28 cellular contexts compared by ENCODE assay signal in genomic region chr10:101559596-101560292, GRCh38. TPM values are rescaled to one million over a fixed set of nuclear protein-coding genes. Genes with fewer than 3 reads are reported as not detected.
DNase-seq lines count a peak whose midpoint lies in the region; ATAC-seq and TF ChIP-seq lines count a peak whose summit lies in the region.
"Had no signal": no experiment of that assay in that cellular context is flagged by ENCODE, and none has a peak within 500 bp of the region (broad histone marks: within the 10 kb centered on the region; RNA-seq: fewer than 3 reads in every experiment).

No MANE protein-coding gene starts in this region.

- no peaks in the 10 kb centered on the region for H3K9me3 ChIP-seq in CD4-positive, alpha-beta memory T cell (ENCODE audit: control insufficient read depth in 1 of 2, low read length in 2 of 2)
- H3K9me3 ChIP-seq: ascending aorta, BE2C, gastrocnemius medialis, HAP-1, neutrophil, psoas muscle, thyroid gland had no signal

- no peak for TF ChIP-seq CTCF in activated CD8-positive, alpha-beta T cell treated with anti-CD3 and anti-CD28 coated beads for 36 hours (IDR thresholded peaks at IDR 0.05)
- TF ChIP-seq CTCF in osteocyte (IDR thresholded peaks at IDR 0.05), result no peak

- H3K27me3 Mint-ChIP-seq in activated CD8-positive, alpha-beta T cell treated with anti-CD3 and anti-CD28 coated beads, Interleukin-2, amount 10 ng/mL, durations not matched to agents 7 days and 5 days (ENCODE audit: low read depth), result peaks cover 2% of the 10 kb centered on the region
- H3K27me3 Mint-ChIP-seq in activated CD8-positive, alpha-beta T cell treated with anti-CD3 and anti-CD28 coated beads for 36 hours, result peaks cover 14% of the 10 kb centered on the region
- H3K27me3 Mint-ChIP-seq in CD4-positive, alpha-beta memory T cell, result peaks cover 7 to 18% of the 10 kb centered on the region in 2 donors
- no peaks in the 10 kb centered on the region for H3K27me3 Mint-ChIP-seq in osteocyte (ENCODE audit: unreplicated experiment)
- H3K27me3 Mint-ChIP-seq: activated naive CD8-positive, alpha-beta T cell had no signal

- CTCF ChIA-PET in activated CD8-positive, alpha-beta T cell treated with anti-CD3 and anti-CD28 coated beads, Interleukin-2, amount 10 ng/mL, durations not matched to agents 7 days and 5 days (lab: Charles Lee), result interaction anchor here (1.0 kb wide), 1 partner anchor 10 kb away, joined by 7 read pairs; no protein-coding TSS in a partner anchor
- CTCF ChIA-PET in activated CD8-positive, alpha-beta T cell treated with anti-CD3 and anti-CD28 coated beads for 36 hours (lab: Charles Lee), result interaction anchor here (1.2 to 3.9 kb wide), 4 partner anchors 10 to 286 kb away, joined by 3 to 13 read pairs (median 4); no protein-coding TSS in a partner anchor
- CTCF ChIA-PET in CD4-positive, alpha-beta memory T cell (lab: Charles Lee; ENCODE audit: partially characterized antibody), result no interaction called here

- DNase-seq in activated CD8-positive, alpha-beta T cell treated with anti-CD3 and anti-CD28 coated beads, Interleukin-2, amount 10 ng/mL, durations not matched to agents 7 days and 5 days, result no peak
- DNase-seq in activated CD8-positive, alpha-beta T cell treated with anti-CD3 and anti-CD28 coated beads for 36 hours, result no peak
- DNase-seq in CD4-positive, alpha-beta memory T cell, result no peak
- DNase-seq in osteocyte (ENCODE audit: extremely low spot score, unreplicated experiment) (peak; percentile 66), GM19238 (ENCODE audit: insufficient read length, low spot score) (no peak), foreskin melanocyte (no peak)
- DNase-seq: activated CD4-positive, CD25-positive, alpha-beta regulatory T cell treated with anti-CD3 and anti-CD28 coated beads, Interleukin-2, amount 50 U/mL, for 72 hours; caudate nucleus; dermis blood vessel endothelial cell; gastrocnemius medialis; NCI-H1105; NCI-H187 treated with DMSO at 0.1 percent for 48 hours; NCI-H2171 treated with DMSO at 0.1 percent for 48 hours; NCI-H510A treated with DMSO at 0.1 percent for 48 hours; NK-92 treated with Interleukin-12 subunit alpha and Interleukin-12 subunit beta, amount 100 ng/mL, for 24 hours; PC-3; psoas muscle; Right ventricle myocardium superior; stimulated activated naive CD8-positive, alpha-beta T cell treated with anti-CD3 and anti-CD28 coated beads, Interleukin-15, amount 100 ng/mL, for 72 hours; thyroid gland had no signal

- no peak overlapping the region for H3K27ac ChIP-seq in CD4-positive, alpha-beta memory T cell (ENCODE audit: low read depth, low read length)
- H3K27ac ChIP-seq: ascending aorta, gastrocnemius medialis, hepatocyte, neutrophil, psoas muscle, thyroid gland had no signal

- intact Hi-C loops in activated CD8-positive, alpha-beta T cell treated with anti-CD3 and anti-CD28 coated beads for 36 hours (cut with micrococcal nuclease), result no loop called here
- intact Hi-C loops in CD4-positive, alpha-beta memory T cell (cut with micrococcal nuclease), result no loop called here

- H3K9me3 Mint-ChIP-seq in activated CD8-positive, alpha-beta T cell treated with anti-CD3 and anti-CD28 coated beads, Interleukin-2, amount 10 ng/mL, durations not matched to agents 7 days and 5 days (ENCODE audit: insufficient read depth), result no peaks in the 10 kb centered on the region
- H3K9me3 Mint-ChIP-seq in activated CD8-positive, alpha-beta T cell treated with anti-CD3 and anti-CD28 coated beads for 36 hours, result no peaks in the 10 kb centered on the region
- peaks cover 0 to 3% (median 0%) of the 10 kb centered on the region in 8 donors for H3K9me3 Mint-ChIP-seq in CD4-positive, alpha-beta memory T cell
- no peaks in the 10 kb centered on the region for H3K9me3 Mint-ChIP-seq in osteocyte (ENCODE audit: unreplicated experiment)
- H3K9me3 Mint-ChIP-seq: memory B cell; stimulated activated naive CD8-positive, alpha-beta T cell treated with anti-CD3 and anti-CD28 coated beads, Interleukin-15, amount 100 ng/mL, for 72 hours had no signal

- no peak overlapping the region for H3K4me3 Mint-ChIP-seq in activated CD8-positive, alpha-beta T cell treated with anti-CD3 and anti-CD28 coated beads, Interleukin-2, amount 10 ng/mL, durations not matched to agents 7 days and 5 days
- no peak overlapping the region for H3K4me3 Mint-ChIP-seq in activated CD8-positive, alpha-beta T cell treated with anti-CD3 and anti-CD28 coated beads for 36 hours
- peak overlapping the region in 1 of 8 donors; percentile 51 for H3K4me3 Mint-ChIP-seq in CD4-positive, alpha-beta memory T cell
- no peak overlapping the region for H3K4me3 Mint-ChIP-seq in osteocyte (ENCODE audit: unreplicated experiment)
- H3K4me3 Mint-ChIP-seq: activated naive CD8-positive, alpha-beta T cell; memory B cell; stimulated activated naive CD8-positive, alpha-beta T cell treated with anti-CD3 and anti-CD28 coated beads, Interleukin-15, amount 100 ng/mL, for 72 hours had no signal

- H3K4me3 ChIP-seq in CD4-positive, alpha-beta memory T cell (ENCODE audit: low read length in 2 of 2), result no peak overlapping the region
- H3K4me3 ChIP-seq: ascending aorta, gastrocnemius medialis, HAP-1, hepatocyte, psoas muscle, thyroid gland had no signal

- no peaks in the 10 kb centered on the region for H3K27me3 ChIP-seq in CD4-positive, alpha-beta memory T cell (ENCODE audit: insufficient read depth, low read length)
- H3K27me3 ChIP-seq: ascending aorta, BE2C had no signal

- H3K36me3 Mint-ChIP-seq in activated CD8-positive, alpha-beta T cell treated with anti-CD3 and anti-CD28 coated beads, Interleukin-2, amount 10 ng/mL, durations not matched to agents 7 days and 5 days (ENCODE audit: low read depth), result no peaks in the 10 kb centered on the region
- H3K36me3 Mint-ChIP-seq in activated CD8-positive, alpha-beta T cell treated with anti-CD3 and anti-CD28 coated beads for 36 hours (ENCODE audit: low read depth), result no peaks in the 10 kb centered on the region
- H3K36me3 Mint-ChIP-seq in CD4-positive, alpha-beta memory T cell, result peaks cover 0 to 6% of the 10 kb centered on the region in 2 donors
- H3K36me3 Mint-ChIP-seq in osteocyte (ENCODE audit: unreplicated experiment), result peaks cover 8% of the 10 kb centered on the region
- H3K36me3 Mint-ChIP-seq: activated naive CD8-positive, alpha-beta T cell; memory B cell had no signal

- POLR2A ChIA-PET in activated CD8-positive, alpha-beta T cell treated with anti-CD3 and anti-CD28 coated beads, Interleukin-2, amount 10 ng/mL, durations not matched to agents 7 days and 5 days (lab: Charles Lee), result interaction anchor here (0.6 kb wide), 1 partner anchor 32 kb away, joined by 6 read pairs; no protein-coding TSS in a partner anchor
- POLR2A ChIA-PET in activated CD8-positive, alpha-beta T cell treated with anti-CD3 and anti-CD28 coated beads for 36 hours (lab: Charles Lee), result interaction anchor here (1.3 kb wide), 1 partner anchor 52 kb away, joined by 3 read pairs; no protein-coding TSS in a partner anchor
- POLR2A ChIA-PET in CD4-positive, alpha-beta memory T cell (lab: Charles Lee; ENCODE audit: partially characterized antibody), result no interaction called here

- ATAC-seq in activated CD8-positive, alpha-beta T cell treated with anti-CD3 and anti-CD28 coated beads, Interleukin-2, amount 10 ng/mL, durations not matched to agents 7 days and 5 days, result no peak
- ATAC-seq in activated CD8-positive, alpha-beta T cell treated with anti-CD3 and anti-CD28 coated beads for 36 hours, result no peak
- ATAC-seq in SK-N-SH treated with all-trans-retinoic acid at 6 μM for 48 hours, result peak; percentile 30
- ATAC-seq: gastrocnemius medialis, PC-3 had no signal

- H3K36me3 ChIP-seq in CD4-positive, alpha-beta memory T cell (ENCODE audit: insufficient read depth, low read length), result no peaks in the 10 kb centered on the region
- H3K36me3 ChIP-seq: ascending aorta, BE2C, gastrocnemius medialis, HAP-1 had no signal

- peaks cover 20% of the 10 kb centered on the region for H3K4me1 Mint-ChIP-seq in activated CD8-positive, alpha-beta T cell treated with anti-CD3 and anti-CD28 coated beads, Interleukin-2, amount 10 ng/mL, durations not matched to agents 7 days and 5 days (ENCODE audit: low read depth)
- peaks cover 9% of the 10 kb centered on the region for H3K4me1 Mint-ChIP-seq in activated CD8-positive, alpha-beta T cell treated with anti-CD3 and anti-CD28 coated beads for 36 hours (ENCODE audit: low read depth)
- H3K4me1 Mint-ChIP-seq in CD4-positive, alpha-beta memory T cell, result peaks cover 14 to 30% (median 20%) of the 10 kb centered on the region in 4 donors
- peaks cover 7% of the 10 kb centered on the region for H3K4me1 Mint-ChIP-seq in osteocyte (ENCODE audit: unreplicated experiment)
- H3K4me1 Mint-ChIP-seq: memory B cell had no signal

- H3K27ac Mint-ChIP-seq in activated CD8-positive, alpha-beta T cell treated with anti-CD3 and anti-CD28 coated beads, Interleukin-2, amount 10 ng/mL, durations not matched to agents 7 days and 5 days, result peak overlapping the region; percentile 32
- H3K27ac Mint-ChIP-seq in activated CD8-positive, alpha-beta T cell treated with anti-CD3 and anti-CD28 coated beads for 36 hours, result no peak overlapping the region
- H3K27ac Mint-ChIP-seq in CD4-positive, alpha-beta memory T cell, result peak overlapping the region in 4 of 7 donors; percentile 2 to 65 (median 28)
- H3K27ac Mint-ChIP-seq in osteocyte (ENCODE audit: unreplicated experiment), result no peak overlapping the region
- H3K27ac Mint-ChIP-seq: activated naive CD8-positive, alpha-beta T cell; memory B cell had no signal

- peaks cover 19% of the 10 kb centered on the region for H3K4me1 ChIP-seq in CD4-positive, alpha-beta memory T cell (ENCODE audit: insufficient read depth, low read length)
- H3K4me1 ChIP-seq: ascending aorta, gastrocnemius medialis, HAP-1, psoas muscle, thyroid gland had no signal

RNA-seq across cellular contexts. Expression of gene POLL, which starts 28.3 kb away (rescaled TPM):
- total RNA-seq in activated CD8-positive, alpha-beta T cell treated with anti-CD3 and anti-CD28 coated beads, Interleukin-2, amount 10 ng/mL, durations not matched to agents 7 days and 5 days, result 10 to 100 TPM; 25.3 to 28.5 TPM
- total RNA-seq in activated CD8-positive, alpha-beta T cell treated with anti-CD3 and anti-CD28 coated beads for 36 hours, result 10 to 100 TPM; 32.2 to 33.8 TPM
- total RNA-seq in CD4-positive, alpha-beta memory T cell, result 10 to 100 TPM; 57.0 to 59.3 TPM
- polyA plus RNA-seq in CD4-positive, alpha-beta memory T cell, result 10 to 100 TPM in 1 of 2 donors, 1 to 10 TPM in 1; 9.2 to 13.0 TPM
- 35.0 and 36.8 TPM in 2 replicates for total RNA-seq in osteocyte

RNA-seq across cellular contexts. Expression of gene DPCD, which starts 28.4 kb away (rescaled TPM):
- 1 to 10 TPM; 5.1 to 6.2 TPM for total RNA-seq in activated CD8-positive, alpha-beta T cell treated with anti-CD3 and anti-CD28 coated beads, Interleukin-2, amount 10 ng/mL, durations not matched to agents 7 days and 5 days
- total RNA-seq in activated CD8-positive, alpha-beta T cell treated with anti-CD3 and anti-CD28 coated beads for 36 hours, result 10 to 100 TPM; 19.0 TPM
- 1 to 10 TPM; 1.0 to 1.2 TPM for total RNA-seq in CD4-positive, alpha-beta memory T cell
- polyA plus RNA-seq in CD4-positive, alpha-beta memory T cell, result 1 to 10 TPM; 1.4 to 1.9 TPM
- 14.9 and 15.3 TPM in 2 replicates for total RNA-seq in osteocyte

Comparison
In these comparisons a context has a peak if more than half of its experiments do, and no peak if none do; other contexts are left out.
1. H3K27ac Mint-ChIP-seq: peak in activated CD8-positive, alpha-beta T cell treated with anti-CD3 and anti-CD28 coated beads, Interleukin-2, amount 10 ng/mL, durations not matched to agents 7 days and 5 days (single experiment) and CD4-positive, alpha-beta memory T cell (4 of 7); none in activated CD8-positive, alpha-beta T cell treated with anti-CD3 and anti-CD28 coated beads for 36 hours (single experiment) and osteocyte (single experiment).